Comparison of ENCODE assay signal across 9 cellular contexts in the genomic region with DNA sequence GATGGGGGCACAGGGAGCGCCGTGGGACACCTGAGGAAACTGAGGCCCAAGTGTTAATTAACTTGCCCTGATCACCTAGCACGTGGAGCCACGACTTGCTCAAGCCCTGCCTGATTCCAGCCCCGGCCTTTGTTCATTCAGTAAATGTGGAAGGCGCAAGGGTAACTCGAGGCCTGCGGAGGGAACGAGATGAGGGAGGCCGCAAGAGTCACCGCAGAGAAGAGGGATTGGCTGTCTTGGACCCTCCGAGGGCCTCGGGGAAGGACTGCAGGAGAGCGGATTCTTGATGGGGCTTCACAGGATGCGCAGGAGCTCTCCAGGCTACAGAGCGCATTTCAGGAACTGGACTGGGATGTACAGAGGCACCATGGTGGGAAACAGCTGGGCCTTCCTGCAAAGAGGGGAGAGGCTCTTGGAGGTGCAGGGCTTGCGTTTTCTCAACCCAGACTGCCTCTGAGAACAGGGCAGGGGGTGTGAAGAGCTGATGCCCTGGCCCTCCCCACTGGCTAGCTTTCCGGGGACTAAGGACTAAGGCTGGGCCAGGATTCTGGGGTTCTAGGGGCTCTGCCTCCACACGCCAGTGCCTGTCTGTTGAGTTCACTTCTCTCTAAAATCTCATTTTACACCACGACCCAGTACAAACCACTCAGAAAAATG. TPM values are rescaled to one million over a fixed set of nuclear protein-coding genes. Genes with fewer than 3 reads are reported as not detected.
A peak's percentile ranks its signal among the peaks of the same experiment; 100 is the strongest.
DNase-seq lines count a peak whose midpoint lies in the region; ATAC-seq and TF ChIP-seq lines count a peak whose summit lies in the region.
"Had no signal": no experiment of that assay in that cellular context is flagged by ENCODE, and none has a peak within 500 bp of the region (broad histone marks: within the 10 kb centered on the region; RNA-seq: fewer than 3 reads in every experiment).

No MANE protein-coding gene starts in this region.

- no peaks in the 10 kb centered on the region for H3K9me2 ChIP-seq in DOHH2 (replicated peaks; ENCODE audit: control insufficient read depth, low read length)

- H3K9me3 ChIP-seq in DOHH2 (ENCODE audit: control insufficient read depth, insufficient read depth, low read length) (no peaks in the 10 kb centered on the region), endodermal cell (ENCODE audit: control insufficient read depth, low read length) (no peaks in the 10 kb centered on the region)

- H4K20me1 ChIP-seq in DOHH2 (ENCODE audit: control insufficient read depth, insufficient read depth, low read depth, low read length) = no peaks in the 10 kb centered on the region

- H3K4me3 ChIP-seq in DOHH2 (ENCODE audit: low read length) = peak overlapping the region; percentile 93
- peak overlapping the region; percentile 35 for H3K4me3 ChIP-seq in endodermal cell (ENCODE audit: low read length)

- CTCF ChIA-PET in RWPE1 (lab: Yijun Ruan, JAX) = no interaction called here

- H3K4me2 ChIP-seq in DOHH2 (ENCODE audit: low read length) = peak overlapping the region; percentile 71

- intact Hi-C loops in posterior vena cava (cut with DNase I) = no loop called here

- ATAC-seq in GM18502 (IDR thresholded peaks at IDR 0.05; ENCODE audit: poor library complexity, unreplicated experiment) = no peak

- H3K36me3 Mint-ChIP-seq in endodermal cell (ENCODE audit: low read depth) = peaks cover 16% of the 10 kb centered on the region

- peaks cover 92% of the 10 kb centered on the region for H3K79me2 ChIP-seq in DOHH2 (ENCODE audit: control insufficient read depth, low read length)

- TF ChIP-seq CTCF in DOHH2 (IDR thresholded peaks at IDR 0.05; ENCODE audit: low read depth, low read length, poor library complexity, severe bottlenecking) = no peak
- TF ChIP-seq CTCF in RWPE1 (conservative IDR thresholded peaks at IDR 0.05; ENCODE audit: low read depth) = no peak
- no peak for TF ChIP-seq CTCF in endodermal cell (conservative IDR thresholded peaks at IDR 0.05)

- WGBS in endodermal cell (ENCODE audit: insufficient coverage in 1 of 2, insufficient read length in 1 of 2), 2 experiments = 78% methylated on average over 19 to 20 of the region's 20 CpGs

- POLR2A ChIA-PET in RWPE1 (lab: Yijun Ruan, JAX; ENCODE audit: low non-redundant PET) = no interaction called here

- H3K27ac ChIP-seq in DOHH2 (ENCODE audit: low read depth, low read length) (no peak overlapping the region; the same call in 1 of the 2 replicates), RWPE1 (peak overlapping the region; percentile 51), endodermal cell (ENCODE audit: low read depth, low read length) (no peak overlapping the region)
- H3K27ac ChIP-seq: HL-60 had no signal

- H3F3A ChIP-seq in DOHH2 (ENCODE audit: control insufficient read depth, insufficient read depth) = peaks cover 11% of the 10 kb centered on the region

- peaks cover 9% of the 10 kb centered on the region for H3K4me1 Mint-ChIP-seq in endodermal cell

- H3K9me3 Mint-ChIP-seq in endodermal cell = no peaks in the 10 kb centered on the region

- H3K4me3 Mint-ChIP-seq in endodermal cell = peak overlapping the region; percentile 24

- H3K36me3 ChIP-seq in DOHH2 (ENCODE audit: control insufficient read depth, low read length) = peaks cover 80% of the 10 kb centered on the region
- peaks cover 9% of the 10 kb centered on the region for H3K36me3 ChIP-seq in endodermal cell (ENCODE audit: control insufficient read depth, insufficient read depth, low read length)

- H3K4me1 ChIP-seq in DOHH2 (ENCODE audit: control insufficient read depth, low read length) (peaks cover 43% of the 10 kb centered on the region), endodermal cell (ENCODE audit: control insufficient read depth, insufficient read depth, low read length) (no peaks in the 10 kb centered on the region)

- no peak overlapping the region for H3K9ac ChIP-seq in endodermal cell (ENCODE audit: extremely low read depth, low read length, poor library complexity, severe bottlenecking)

- no peak overlapping the region for H3K27ac Mint-ChIP-seq in endodermal cell

- no peaks in the 10 kb centered on the region for H3K27me3 ChIP-seq in DOHH2 (ENCODE audit: control insufficient read depth, low read length)
- H3K27me3 ChIP-seq in endodermal cell (ENCODE audit: control insufficient read depth, insufficient read depth, low read length, poor library complexity, severe bottlenecking) = no peaks in the 10 kb centered on the region

- H3K27me3 Mint-ChIP-seq in endodermal cell (ENCODE audit: insufficient read depth) = peaks cover 25% of the 10 kb centered on the region

- no peak for DNase-seq in RWPE1 (ENCODE audit: low spot score)
- DNase-seq in endodermal cell = no peak
- DNase-seq in posterior vena cava (ENCODE audit: low spot score) = peak; percentile 74
- DNase-seq in NCI-H1092 (lab: John Stamatoyannopoulos, UW) = no peak
- DNase-seq in NCI-H345 treated with DMSO at 0.1 percent for 48 hours (lab: John Stamatoyannopoulos, UW; ENCODE audit: unreplicated experiment) = no peak
- no peak for DNase-seq in SKM-1 treated with dmso at 0.1 percent for 144 hours (lab: John Stamatoyannopoulos, UW; ENCODE audit: unreplicated experiment)

RNA-seq across cellular contexts. Expression of a gene that starts 0.6 kb away (rescaled TPM):
- total RNA-seq in endodermal cell (10 to 100 TPM in 1 of 2 donors, 1 to 10 TPM in 1; 7.4 to 13.3 TPM), posterior vena cava (10 to 100 TPM in 1 of 2 donors, 1 to 10 TPM in 1; 7.1 to 12.9 TPM)
- 6.2 TPM for polyA plus RNA-seq in endodermal cell (2013, experiment 1 of 2)
- 4.8 TPM for polyA plus RNA-seq in endodermal cell (2013, experiment 2 of 2)

RNA-seq across cellular contexts. Expression of a gene that starts 1.8 kb away (rescaled TPM):
- total RNA-seq in endodermal cell = 1 to 10 TPM; 1.4 to 2.8 TPM
- polyA plus RNA-seq in endodermal cell (2013, experiment 1 of 2) = 8.9 TPM
- polyA plus RNA-seq in endodermal cell (2013, experiment 2 of 2) = 6.1 TPM
- total RNA-seq in posterior vena cava = 1 to 10 TPM; 2.0 to 2.3 TPM

RNA-seq across cellular contexts. Expression of a gene that starts 9.9 kb away (rescaled TPM):
- total RNA-seq in endodermal cell = 10 to 100 TPM; 38.4 to 52.4 TPM
- 18.2 TPM for polyA plus RNA-seq in endodermal cell (2013, experiment 1 of 2)
- polyA plus RNA-seq in endodermal cell (2013, experiment 2 of 2) = 18.1 TPM
- total RNA-seq in posterior vena cava = 10 to 100 TPM; 47.1 to 49.3 TPM

RNA-seq across cellular contexts. Expression of a gene that starts 28.2 kb away (rescaled TPM):
- total RNA-seq in endodermal cell = 10 to 100 TPM; 58.9 to 61.9 TPM
- 43.3 TPM for polyA plus RNA-seq in endodermal cell (2013, experiment 1 of 2)
- polyA plus RNA-seq in endodermal cell (2013, experiment 2 of 2) = 41.5 TPM
- total RNA-seq in posterior vena cava = 10 to 100 TPM; 18.6 to 22.6 TPM
